ENCODE assay signal across 13 cellular contexts in genomic region chr17:18256351-18256750, GRCh38. TPM values are rescaled to one million over a fixed set of nuclear protein-coding genes. Genes with fewer than 3 reads are reported as not detected.
DNase-seq lines count a peak whose midpoint lies in the region; ATAC-seq, FAIRE-seq and TF ChIP-seq lines count a peak whose summit lies in the region.
"Had no signal": no experiment of that assay in that cellular context is flagged by ENCODE, and none has a peak within 500 bp of the region (broad histone marks: within the 10 kb centered on the region; RNA-seq: fewer than 3 reads in every experiment).

No MANE protein-coding gene starts in this region.

- TF ChIP-seq EP300 in neural cell (conservative IDR thresholded peaks at IDR 0.05; ENCODE audit: poor library complexity, severe bottlenecking), result no peak

- no peak for TF ChIP-seq CTCF in brain (conservative IDR thresholded peaks at IDR 0.05)
- TF ChIP-seq CTCF in neural cell (IDR thresholded peaks at IDR 0.05; ENCODE audit: poor library complexity, severe bottlenecking), result no peak

- peaks cover 28 to 34% (median 32%) of the 10 kb centered on the region in 10 experiments for H3K4me1 ChIP-seq in BLaER1 treated with 17β-estradiol and CSF1 and Interleukin-3, amounts not matched to agents 10 nM and 100 nM

- peak overlapping the region in 2 of 5 experiments; percentile 22 to 51 for H3K27ac Mint-ChIP-seq in brain

- H3K9ac ChIP-seq in BLaER1 treated with 17β-estradiol and CSF1 and Interleukin-3, amounts not matched to agents 10 nM and 100 nM, result peak overlapping the region in 6 of 11 experiments; percentile 94 to 98 (median 96); a peak in 6 of 22 replicates
- peak overlapping the region; percentile 89 for H3K9ac ChIP-seq in neural cell (ENCODE audit: low read length)

- no peaks in the 10 kb centered on the region for H3F3A ChIP-seq in neural cell (ENCODE audit: insufficient read depth, low read length, poor library complexity, severe bottlenecking)

- no peak for ATAC-seq in GM21786 (IDR thresholded peaks at IDR 0.05; ENCODE audit: unreplicated experiment)
- ATAC-seq: sciatic nerve; stimulated activated naive CD8-positive, alpha-beta T cell treated with anti-CD3 and anti-CD28 coated beads, Interleukin-15, amount 100 ng/mL, for 72 hours had no signal

- H3K9me2 ChIP-seq in neural cell (ENCODE audit: insufficient read depth, low read length), result no peaks in the 10 kb centered on the region

- peaks cover 22% of the 10 kb centered on the region for H3K4me1 Mint-ChIP-seq in brain

- peak overlapping the region in 6 of 11 experiments; percentile 86 to 100 (median 93); a peak in 9 of 22 replicates for H3K4me2 ChIP-seq in BLaER1 treated with 17β-estradiol and CSF1 and Interleukin-3, amounts not matched to agents 10 nM and 100 nM
- H3K4me2 ChIP-seq in neural cell (ENCODE audit: low read length), result no peak overlapping the region

- H4K20me1 ChIP-seq in BLaER1 treated with 17β-estradiol and CSF1 and Interleukin-3, amounts not matched to agents 10 nM and 100 nM, result peaks cover 28 to 64% (median 43%) of the 10 kb centered on the region in 11 experiments
- no peaks in the 10 kb centered on the region for H4K20me1 ChIP-seq in neural cell (ENCODE audit: insufficient read depth)

- peaks cover 5% of the 10 kb centered on the region for H3K27me3 Mint-ChIP-seq in brain
- H3K27me3 Mint-ChIP-seq: activated naive CD8-positive, alpha-beta T cell treated with anti-CD3 and anti-CD28 coated beads, Interleukin-2, amount 10 ng/mL, durations not matched to agents 7 days and 5 days; stimulated activated naive CD8-positive, alpha-beta T cell treated with anti-CD3 and anti-CD28 coated beads, Interleukin-15, amount 100 ng/mL, for 72 hours had no signal

- H3K9me3 Mint-ChIP-seq in brain, result no peaks in the 10 kb centered on the region
- H3K9me3 Mint-ChIP-seq: activated naive CD8-positive, alpha-beta T cell treated with anti-CD3 and anti-CD28 coated beads, Interleukin-2, amount 10 ng/mL, durations not matched to agents 7 days and 5 days; stimulated activated naive CD8-positive, alpha-beta T cell treated with anti-CD3 and anti-CD28 coated beads, Interleukin-15, amount 100 ng/mL, for 72 hours had no signal

- H3K36me3 Mint-ChIP-seq in brain, result peaks cover 15% of the 10 kb centered on the region

- intact Hi-C loops in posterior vena cava (cut with DNase I), result no loop called here

- no peak overlapping the region for H2AFZ ChIP-seq in neural cell (ENCODE audit: low read depth, low read length)

- H3K27me3 ChIP-seq in BLaER1 treated with 17β-estradiol and CSF1 and Interleukin-3, amounts not matched to agents 10 nM and 100 nM, result no peaks in the 10 kb centered on the region
- no peaks in the 10 kb centered on the region for H3K27me3 ChIP-seq in neural cell (ENCODE audit: insufficient read depth, low read depth, low read length)

- no peaks in the 10 kb centered on the region for H3K9me3 ChIP-seq in BLaER1 treated with 17β-estradiol and CSF1 and Interleukin-3, amounts not matched to agents 10 nM and 100 nM (replicated peaks in 1 of 11)
- no peaks in the 10 kb centered on the region for H3K9me3 ChIP-seq in neural cell (ENCODE audit: low read length)

- DNase-seq in HTR-8/SVneo (ENCODE audit: insufficient read length, low spot score) (no peak), 8988T (no peak), posterior vena cava (ENCODE audit: low spot score) (no peak), RPMI8226 (no peak)
- DNase-seq: activated CD4-positive, alpha-beta T cell treated with anti-CD3 and anti-CD28 coated beads, Interleukin-2, amount 50 U/mL, for 48 hours; activated naive CD8-positive, alpha-beta T cell treated with anti-CD3 and anti-CD28 coated beads, Interleukin-2, amount 10 ng/mL, durations not matched to agents 7 days and 5 days; COR-L47; stimulated activated naive CD8-positive, alpha-beta T cell treated with anti-CD3 and anti-CD28 coated beads, Interleukin-15, amount 100 ng/mL, for 72 hours had no signal

- H3K27ac ChIP-seq in BLaER1 treated with 17β-estradiol and CSF1 and Interleukin-3, amounts not matched to agents 10 nM and 100 nM, result no peak overlapping the region
- no peak overlapping the region for H3K27ac ChIP-seq in neural cell (ENCODE audit: low read length)

- peaks cover 52 to 57% (median 54%) of the 10 kb centered on the region in 11 experiments for H3K36me3 ChIP-seq in BLaER1 treated with 17β-estradiol and CSF1 and Interleukin-3, amounts not matched to agents 10 nM and 100 nM
- no peaks in the 10 kb centered on the region for H3K36me3 ChIP-seq in neural cell (ENCODE audit: insufficient read depth, low read length)

- no peak for TF ChIP-seq RAD21 in neural cell (conservative IDR thresholded peaks at IDR 0.05)

- peaks cover 21% of the 10 kb centered on the region for H3K79me2 ChIP-seq in neural cell (replicated peaks; ENCODE audit: insufficient read depth, low read length)

- H3K4me3 ChIP-seq in BLaER1 treated with 17β-estradiol and CSF1 and Interleukin-3, amounts not matched to agents 10 nM and 100 nM, result no peak overlapping the region
- H3K4me3 ChIP-seq in neural cell (ENCODE audit: low read length), result peak overlapping the region; percentile 98

- H3K4me3 Mint-ChIP-seq in brain, result peak overlapping the region in 3 of 5 experiments; percentile 34 to 97 (median 47)

- FAIRE-seq in HTR-8/SVneo (lab: Jason Lieb, UNC), result peak; percentile 75

TF ChIP-seq in neural cell, 6 proteins besides CTCF, POLR2A, EP300 and RAD21:
- no peak for TF ChIP-seq MXI1 (conservative IDR thresholded peaks at IDR 0.05; ENCODE audit: poor library complexity, severe bottlenecking)
- TF ChIP-seq POLR2AphosphoS5 (IDR thresholded peaks at IDR 0.05), result no peak
- no peak for TF ChIP-seq REST (IDR thresholded peaks at IDR 0.05; ENCODE audit: borderline replicate concordance)
- no peak for TF ChIP-seq EZH2 (IDR thresholded peaks at IDR 0.05; ENCODE audit: borderline replicate concordance, insufficient read depth, low read length, poor library complexity, severe bottlenecking)
- no peak for TF ChIP-seq SMC3 (conservative IDR thresholded peaks at IDR 0.05; ENCODE audit: poor library complexity)
- TF ChIP-seq TAF1 (IDR thresholded peaks at IDR 0.05; ENCODE audit: low read depth), result no peak

RNA-seq across cellular contexts. Expression of gene FLII, which starts 2.2 kb away (rescaled TPM):
- polyA plus RNA-seq in brain (ENCODE audit: insufficient read depth, low read depth, low replicate concordance) (129 TPM), neural cell (93.0 and 120 TPM in 2 replicates)
- polyA minus RNA-seq in neural cell, result 67.7 and 89.8 TPM in 2 replicates
- 100 to 1,000 TPM; 275 to 418 TPM for total RNA-seq in posterior vena cava

RNA-seq across cellular contexts. Expression of gene MIEF2, which starts 4.1 kb away (rescaled TPM):
- polyA plus RNA-seq in brain (ENCODE audit: insufficient read depth, low read depth, low replicate concordance), result 13.5 TPM
- 74.9 and 102 TPM in 2 replicates for polyA plus RNA-seq in neural cell
- 64.3 and 67.3 TPM in 2 replicates for polyA minus RNA-seq in neural cell
- total RNA-seq in posterior vena cava, result 10 to 100 TPM in 1 of 2 donors, 1 to 10 TPM in 1; 7.7 to 11.3 TPM

RNA-seq across cellular contexts. Expression of gene LLGL1, which starts 30.9 kb away (rescaled TPM):
- polyA plus RNA-seq in brain (ENCODE audit: insufficient read depth, low read depth, low replicate concordance) (71.6 TPM), neural cell (52.2 and 59.5 TPM in 2 replicates)
- 48.7 and 61.1 TPM in 2 replicates for polyA minus RNA-seq in neural cell
- total RNA-seq in posterior vena cava, result 10 to 100 TPM; 13.9 to 16.2 TPM

RNA-seq across cellular contexts. Expression of gene TOP3A, which starts 58.4 kb away (rescaled TPM):
- polyA plus RNA-seq in brain (ENCODE audit: insufficient read depth, low read depth, low replicate concordance), result 31.1 TPM
- 22.9 and 31.9 TPM in 2 replicates for polyA plus RNA-seq in neural cell
- 58.4 and 68.2 TPM in 2 replicates for polyA minus RNA-seq in neural cell
- total RNA-seq in posterior vena cava, result 10 to 100 TPM; 23.2 to 28.3 TPM

RNA-seq across cellular contexts. Expression of gene SMCR8, which starts 58.7 kb away (rescaled TPM):
- polyA plus RNA-seq in brain (ENCODE audit: insufficient read depth, low read depth, low replicate concordance), result 10.3 TPM
- polyA plus RNA-seq in neural cell, result 4.3 and 6.9 TPM in 2 replicates
- polyA minus RNA-seq in neural cell, result 19.4 and 23.4 TPM in 2 replicates
- 10 to 100 TPM; 10.2 to 11.9 TPM for total RNA-seq in posterior vena cava
